Comparison of ENCODE assay signal across 31 cellular contexts in the genomic region with DNA sequence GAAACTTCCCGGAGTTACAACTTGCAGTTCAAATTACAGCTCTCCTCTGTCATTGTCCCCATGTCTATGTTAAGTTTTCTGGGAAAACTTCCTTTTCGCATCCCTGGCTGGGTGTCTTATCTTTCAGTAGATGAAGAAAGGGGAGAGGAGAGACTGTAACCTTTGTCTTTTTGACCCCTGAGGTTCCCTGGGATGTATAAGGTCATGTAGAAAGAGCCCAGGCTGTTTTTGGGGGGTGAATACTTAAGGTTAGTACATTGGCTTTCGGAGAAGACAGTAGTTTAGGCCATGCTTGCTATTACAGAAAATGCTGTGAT. TPM values are rescaled to one million over a fixed set of nuclear protein-coding genes. Genes with fewer than 3 reads are reported as not detected.
A peak's percentile ranks its signal among the peaks of the same experiment; 100 is the strongest.
DNase-seq lines count a peak whose midpoint lies in the region; ATAC-seq and TF ChIP-seq lines count a peak whose summit lies in the region.
"Had no signal": no experiment of that assay in that cellular context is flagged by ENCODE, and none has a peak within 500 bp of the region (broad histone marks: within the 10 kb centered on the region; RNA-seq: fewer than 3 reads in every experiment).

No MANE protein-coding gene starts in this region.

- H3K4me1 Mint-ChIP-seq in CD4-positive, alpha-beta T cell (ENCODE audit: low read depth), result peaks cover 97% of the 10 kb centered on the region
- peaks cover 62% of the 10 kb centered on the region for H3K4me1 Mint-ChIP-seq in T-helper 17 cell
- peaks cover 93% of the 10 kb centered on the region for H3K4me1 Mint-ChIP-seq in nephron progenitor cell

- peaks cover 35% of the 10 kb centered on the region for H3K4me1 ChIP-seq in iPS-18a (ENCODE audit: control insufficient read depth, low read depth, low read length)
- H3K4me1 ChIP-seq: BE2C, gastrocnemius medialis, psoas muscle, SJSA1 had no signal

- no peak overlapping the region for H3K27ac ChIP-seq in CD4-positive, alpha-beta T cell (ENCODE audit: low read depth, low read length)
- H3K27ac ChIP-seq in iPS-18a (ENCODE audit: low read length), result no peak overlapping the region
- H3K27ac ChIP-seq: gastrocnemius medialis, left ventricle myocardium inferior, psoas muscle, SJSA1, thoracic aorta had no signal

- intact Hi-C loops in CD4-positive, alpha-beta T cell (cut with DNase I, micrococcal nuclease), result no loop called here

- no peak for TF ChIP-seq CTCF in CD4-positive, alpha-beta T cell (IDR thresholded peaks at IDR 0.05)
- no peak for TF ChIP-seq CTCF in nephron progenitor cell (IDR thresholded peaks at IDR 0.05)

- CTCF ChIA-PET in CD4-positive, alpha-beta T cell (lab: Charles Lee), result interaction anchor here (0.5 kb wide), 1 partner anchor 746 kb away, joined by 4 read pairs; no protein-coding TSS in a partner anchor

- H3K27me3 Mint-ChIP-seq in CD4-positive, alpha-beta T cell, result no peaks in the 10 kb centered on the region
- H3K27me3 Mint-ChIP-seq in T-helper 17 cell (no peaks in the 10 kb centered on the region), nephron progenitor cell (ENCODE audit: low read depth, poor library complexity) (peaks cover 10% of the 10 kb centered on the region)
- H3K27me3 Mint-ChIP-seq: activated CD4-positive, alpha-beta memory T cell treated with anti-CD3 and anti-CD28 coated beads, Interleukin-2, amount 10 ng/mL, durations not matched to agents 7 days and 5 days; activated naive CD8-positive, alpha-beta T cell treated with anti-CD3 and anti-CD28 coated beads, Interleukin-2, amount 50 U/mL, for 24 hours had no signal

- peak overlapping the region; percentile 7 for H3K9ac ChIP-seq in iPS-18a (ENCODE audit: low read length)

- H3K36me3 Mint-ChIP-seq in CD4-positive, alpha-beta T cell (ENCODE audit: low read depth), result peaks cover 13% of the 10 kb centered on the region
- no peaks in the 10 kb centered on the region for H3K36me3 Mint-ChIP-seq in T-helper 17 cell (ENCODE audit: low read depth)
- H3K36me3 Mint-ChIP-seq in nephron progenitor cell (ENCODE audit: low read depth), result peaks cover 38% of the 10 kb centered on the region

- H3K27ac Mint-ChIP-seq in CD4-positive, alpha-beta T cell, result peak overlapping the region; percentile 79
- H3K27ac Mint-ChIP-seq in T-helper 17 cell (peak overlapping the region; percentile 11), nephron progenitor cell (peak overlapping the region; percentile 47)
- H3K27ac Mint-ChIP-seq: activated CD4-positive, alpha-beta memory T cell treated with anti-CD3 and anti-CD28 coated beads, Interleukin-2, amount 10 ng/mL, durations not matched to agents 7 days and 5 days; activated naive CD8-positive, alpha-beta T cell treated with anti-CD3 and anti-CD28 coated beads, Interleukin-2, amount 50 U/mL, for 24 hours had no signal

- peak overlapping the region; percentile 25 for H3K4me3 ChIP-seq in iPS-18a (ENCODE audit: low read length)
- H3K4me3 ChIP-seq: gastrocnemius medialis, left ventricle myocardium inferior, psoas muscle, SJSA1, thoracic aorta had no signal

- no peaks in the 10 kb centered on the region for H3K9me3 ChIP-seq in CD4-positive, alpha-beta T cell (ENCODE audit: control insufficient read depth, low read length)
- H3K9me3 ChIP-seq in T-helper 17 cell (ENCODE audit: control insufficient read depth, low read length, poor library complexity, severe bottlenecking) (no peaks in the 10 kb centered on the region), iPS-18a (ENCODE audit: control insufficient read depth, low read depth, low read length) (no peaks in the 10 kb centered on the region)
- H3K9me3 ChIP-seq: BE2C, gastrocnemius medialis, left ventricle myocardium inferior, psoas muscle, SJSA1, thoracic aorta had no signal

- H3K4me3 Mint-ChIP-seq in CD4-positive, alpha-beta T cell, result no peak overlapping the region
- no peak overlapping the region for H3K4me3 Mint-ChIP-seq in T-helper 17 cell
- peak overlapping the region; percentile 17 for H3K4me3 Mint-ChIP-seq in nephron progenitor cell
- H3K4me3 Mint-ChIP-seq: activated CD4-positive, alpha-beta memory T cell treated with anti-CD3 and anti-CD28 coated beads, Interleukin-2, amount 10 ng/mL, durations not matched to agents 7 days and 5 days; activated naive CD8-positive, alpha-beta T cell treated with anti-CD3 and anti-CD28 coated beads, Interleukin-2, amount 50 U/mL, for 24 hours had no signal

- no peak for DNase-seq in CD4-positive, alpha-beta T cell
- DNase-seq in T-helper 17 cell (no peak), nephron progenitor cell (no peak), NCI-H82 treated with DMSO at 0.1 percent for 48 hours (lab: John Stamatoyannopoulos, UW; ENCODE audit: unreplicated experiment) (no peak), NCI-H187 treated with DMSO at 0.1 percent for 48 hours (lab: John Stamatoyannopoulos, UW) (no peak), mucosa of gallbladder (ENCODE audit: low spot score) (no peak)
- no peak for DNase-seq in effector CD8-positive, alpha-beta T cell (lab: John Stamatoyannopoulos, UW)
- DNase-seq: activated CD4-positive, alpha-beta memory T cell treated with anti-CD3 and anti-CD28 coated beads, Interleukin-2, amount 10 ng/mL, durations not matched to agents 7 days and 5 days; activated CD4-positive, alpha-beta T cell treated with anti-CD3 and anti-CD28 coated beads for 1 hour; activated effector memory CD4-positive, alpha-beta T cell treated with Interleukin-2 at 50 U/mL for 16 hours; activated naive CD8-positive, alpha-beta T cell treated with anti-CD3 and anti-CD28 coated beads, Interleukin-2, amount 50 U/mL, for 24 hours; BE2C; central memory CD4-positive, alpha-beta T cell; dermis blood vessel endothelial cell; DMS79; gastrocnemius medialis; GF-D8; left ventricle myocardium inferior; NCI-H1105; NCI-H1930; NCI-H226; NCI-H748 treated with DMSO at 0.1 percent for 48 hours; psoas muscle; RPMI8226; stimulated activated CD4-positive, alpha-beta T cell treated with anti-CD3 and anti-CD28 coated beads, Interleukin-15, amount 100 ng/mL, for 24 hours; stimulated activated naive CD8-positive, alpha-beta T cell treated with anti-CD3 and anti-CD28 coated beads, Interleukin-15, Interleukin-2, amounts not matched to agents 100 U/mL and 50 U/mL, for 24 hours; T-helper 1 cell had no signal

- H3K9me3 Mint-ChIP-seq in CD4-positive, alpha-beta T cell, result no peaks in the 10 kb centered on the region
- no peaks in the 10 kb centered on the region for H3K9me3 Mint-ChIP-seq in nephron progenitor cell
- H3K9me3 Mint-ChIP-seq: activated CD4-positive, alpha-beta memory T cell treated with anti-CD3 and anti-CD28 coated beads, Interleukin-2, amount 10 ng/mL, durations not matched to agents 7 days and 5 days; activated naive CD8-positive, alpha-beta T cell treated with anti-CD3 and anti-CD28 coated beads, Interleukin-2, amount 50 U/mL, for 24 hours had no signal

- ATAC-seq in CD4-positive, alpha-beta T cell (ENCODE audit: poor library complexity), result no peak
- no peak for ATAC-seq in T-helper 17 cell
- ATAC-seq: activated naive CD8-positive, alpha-beta T cell treated with anti-CD3 and anti-CD28 coated beads, Interleukin-2, amount 50 U/mL, for 24 hours; gastrocnemius medialis; psoas muscle; stimulated activated naive CD8-positive, alpha-beta T cell treated with anti-CD3 and anti-CD28 coated beads, Interleukin-15, Interleukin-2, amounts not matched to agents 100 U/mL and 50 U/mL, for 24 hours had no signal

- no peaks in the 10 kb centered on the region for H3K36me3 ChIP-seq in iPS-18a (ENCODE audit: control insufficient read depth, low read depth, low read length)
- H3K36me3 ChIP-seq: BE2C, gastrocnemius medialis, left ventricle myocardium inferior, SJSA1, thoracic aorta had no signal

- H3K27me3 ChIP-seq in CD4-positive, alpha-beta T cell (ENCODE audit: control insufficient read depth, insufficient read depth, low read length), result no peaks in the 10 kb centered on the region
- H3K27me3 ChIP-seq in iPS-18a (ENCODE audit: control insufficient read depth, insufficient read depth, low read length), result no peaks in the 10 kb centered on the region
- H3K27me3 ChIP-seq: BE2C, gastrocnemius medialis, SJSA1 had no signal

- POLR2A ChIA-PET in CD4-positive, alpha-beta T cell (lab: Charles Lee), result interaction anchor here (1.1 kb wide), 1 partner anchor 97 kb away, joined by 5 read pairs; no protein-coding TSS in a partner anchor

RNA-seq across cellular contexts. Expression of a gene that starts 31.1 kb away (rescaled TPM):
- total RNA-seq in CD4-positive, alpha-beta T cell, result 10 to 100 TPM in 1 of 2 experiments, 1 to 10 TPM in 1; 9.3 to 11.5 TPM
- total RNA-seq in T-helper 17 cell (10 to 100 TPM; 13.5 to 15.4 TPM), mucosa of gallbladder (4.0 TPM)
- total RNA-seq: A673 had no signal

Comparison
In these comparisons a context has a peak if more than half of its experiments do, and no peak if none do; other contexts are left out.
1. H3K27ac Mint-ChIP-seq: peak in every context shown above with its lines; median percentile 79 in CD4-positive, alpha-beta T cell; 47 in nephron progenitor cell; 11 in T-helper 17 cell.